ENCODE assay signal across 10 cellular contexts in the genomic region with DNA sequence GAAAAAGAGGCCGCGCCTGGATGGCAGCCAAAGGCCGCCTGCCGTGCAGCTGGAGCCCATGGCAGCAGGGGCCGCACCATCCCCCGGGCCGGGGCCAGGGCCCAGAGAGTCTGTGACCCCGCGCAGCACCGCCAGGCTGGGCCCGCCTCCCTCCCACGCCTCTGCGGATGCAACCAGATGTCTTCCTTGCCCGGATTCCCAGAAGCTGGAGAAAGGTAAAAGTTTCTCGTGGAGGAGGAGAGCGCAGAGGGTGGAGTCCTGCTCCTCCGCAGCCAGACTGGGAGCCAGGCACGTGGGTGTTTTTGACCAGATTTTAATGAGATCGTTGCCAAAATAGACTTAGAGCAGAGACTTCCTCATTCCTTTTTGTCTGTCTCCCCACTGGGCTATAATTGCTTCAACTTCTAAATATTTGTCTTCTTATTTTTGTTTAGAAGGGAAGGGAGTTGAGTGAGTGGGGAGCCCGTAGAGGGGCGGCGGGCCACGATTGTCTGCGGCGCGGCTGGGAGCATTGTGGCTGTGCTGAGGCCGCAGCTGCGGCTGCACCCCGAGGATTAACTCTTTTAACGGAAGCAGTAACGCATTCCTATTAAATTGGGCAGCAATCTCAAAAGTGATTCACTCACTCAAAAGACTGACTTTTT. TPM values are rescaled to one million over a fixed set of nuclear protein-coding genes. Genes with fewer than 3 reads are reported as not detected.
DNase-seq lines count a peak whose midpoint lies in the region; ATAC-seq, FAIRE-seq and TF ChIP-seq lines count a peak whose summit lies in the region.
"Had no signal": no experiment of that assay in that cellular context is flagged by ENCODE, and none has a peak within 500 bp of the region (broad histone marks: within the 10 kb centered on the region; RNA-seq: fewer than 3 reads in every experiment).

No MANE protein-coding gene starts in this region.

- DNase-seq in NCI-H1417 (lab: John Stamatoyannopoulos, UW): peak in 2 of 3 experiments; percentile 40 to 60
- DNase-seq in NCI-H1417 treated with DMSO at 0.1 percent for 48 hours (lab: John Stamatoyannopoulos, UW): no peak
- peak; percentile 23 for DNase-seq in bronchial epithelial cell (ENCODE audit: low read depth)
- DNase-seq in left lung: peak in 1 of 2 donors; percentile 49
- DNase-seq in T-helper 2 cell treated with Interferon-gamma antibody and Interleukin-4, amounts not matched to agents 5 μg/mL and 100 μg/mL, for 36 hours (ENCODE audit: low spot score): no peak
- no peak for DNase-seq in UCSD-AML1 (lab: John Stamatoyannopoulos, UW; ENCODE audit: unreplicated experiment)

- H3K4me1 ChIP-seq in left lung (peaks cover 18 to 47% of the 10 kb centered on the region in 2 donors), urinary bladder (ENCODE audit: insufficient read depth) (no peaks in the 10 kb centered on the region)

- H3K27ac ChIP-seq in left lung (peak overlapping the region; percentile 16 to 62), urinary bladder (ENCODE audit: low read depth) (no peak overlapping the region)
- H3K27ac ChIP-seq: parathyroid adenoma had no signal

- H3K36me3 Mint-ChIP-seq in T-helper 2 cell treated with Interferon-gamma antibody and Interleukin-4, amounts not matched to agents 5 μg/mL and 100 μg/mL, for 36 hours (ENCODE audit: low read depth): peaks cover 39% of the 10 kb centered on the region

- H3K4me3 Mint-ChIP-seq in T-helper 2 cell treated with Interferon-gamma antibody and Interleukin-4, amounts not matched to agents 5 μg/mL and 100 μg/mL, for 36 hours: no peak overlapping the region

- ATAC-seq in left lung: peak; percentile 65
- ATAC-seq in GM21786 (IDR thresholded peaks at IDR 0.05; ENCODE audit: unreplicated experiment): no peak

- FAIRE-seq in bronchial epithelial cell (lab: Jason Lieb, UNC): no peak
- FAIRE-seq: A204.1 had no signal

- H3K27me3 ChIP-seq in bronchial epithelial cell (ENCODE audit: control insufficient read depth, insufficient read depth, low read length) (no peaks in the 10 kb centered on the region), left lung (no peaks in the 10 kb centered on the region)

- TF ChIP-seq CTCF in bronchial epithelial cell (IDR thresholded peaks at IDR 0.05; ENCODE audit: insufficient read depth, low read length, severe bottlenecking): no peak
- no peak for TF ChIP-seq CTCF in left lung (IDR thresholded peaks at IDR 0.05)

- 25% methylated on average over 31 of the region's 31 CpGs for WGBS in urinary bladder

- H3K9me3 ChIP-seq in left lung: no peaks in the 10 kb centered on the region

- H3K27me3 Mint-ChIP-seq in T-helper 2 cell treated with Interferon-gamma antibody and Interleukin-4, amounts not matched to agents 5 μg/mL and 100 μg/mL, for 36 hours (ENCODE audit: low read depth): no peaks in the 10 kb centered on the region

- intact Hi-C loops in left lung (cut with DNase I): no loop called here

- H3K4me3 ChIP-seq in bronchial epithelial cell (ENCODE audit: low read depth, low read length) (no peak overlapping the region), left lung (peak overlapping the region; percentile 9 to 10), urinary bladder (ENCODE audit: low read depth, low read length) (peak overlapping the region; percentile 7)

- H3K36me3 ChIP-seq in bronchial epithelial cell (ENCODE audit: control insufficient read depth, insufficient read depth, low read length): peaks cover 19% of the 10 kb centered on the region
- peaks cover 0 to 79% of the 10 kb centered on the region in 2 donors for H3K36me3 ChIP-seq in left lung
- H3K36me3 ChIP-seq in urinary bladder (ENCODE audit: insufficient read depth): peaks cover 5% of the 10 kb centered on the region

- H3K27ac Mint-ChIP-seq in T-helper 2 cell treated with Interferon-gamma antibody and Interleukin-4, amounts not matched to agents 5 μg/mL and 100 μg/mL, for 36 hours: no peak overlapping the region

- H3K4me1 Mint-ChIP-seq in T-helper 2 cell treated with Interferon-gamma antibody and Interleukin-4, amounts not matched to agents 5 μg/mL and 100 μg/mL, for 36 hours (ENCODE audit: low read depth): peaks cover 27% of the 10 kb centered on the region

- no peaks in the 10 kb centered on the region for H3K9me3 Mint-ChIP-seq in T-helper 2 cell treated with Interferon-gamma antibody and Interleukin-4, amounts not matched to agents 5 μg/mL and 100 μg/mL, for 36 hours

RNA-seq across cellular contexts. Expression of a gene that starts 22.8 kb away (rescaled TPM):
- total RNA-seq in bronchial epithelial cell (101 and 109 TPM in 2 replicates), left lung (10 to 100 TPM; 84.4 to 85.4 TPM), urinary bladder (26.4 TPM)
- 173 TPM for polyA plus RNA-seq in urinary bladder

RNA-seq across cellular contexts. Expression of a gene that starts 40.4 kb away (rescaled TPM):
- total RNA-seq in bronchial epithelial cell: 6.8 and 9.7 TPM in 2 replicates
- total RNA-seq in left lung: 10 to 100 TPM in 1 of 2 donors, 1 to 10 TPM in 1; 5.9 to 19.2 TPM
- total RNA-seq in urinary bladder: 10.3 TPM
- 18.5 TPM for polyA plus RNA-seq in urinary bladder

RNA-seq across cellular contexts. Expression of a gene that starts 46.4 kb away (rescaled TPM):
- total RNA-seq in bronchial epithelial cell (115 and 128 TPM in 2 replicates), left lung (100 to 1,000 TPM in 1 of 2 donors, 10 to 100 TPM in 1; 87.6 to 132 TPM), urinary bladder (37.0 TPM)
- polyA plus RNA-seq in urinary bladder: 71.5 TPM

Comparison
In these comparisons a context has a peak if more than half of its experiments do, and no peak if none do; other contexts are left out.
1. DNase-seq: peak in NCI-H1417 (2 of 3) and bronchial epithelial cell (single experiment); none in NCI-H1417 treated with DMSO at 0.1 percent for 48 hours (single experiment), T-helper 2 cell treated with Interferon-gamma antibody and Interleukin-4, amounts not matched to agents 5 μg/mL and 100 μg/mL, for 36 hours (single experiment) and UCSD-AML1 (single experiment).